In the genomic region with DNA sequence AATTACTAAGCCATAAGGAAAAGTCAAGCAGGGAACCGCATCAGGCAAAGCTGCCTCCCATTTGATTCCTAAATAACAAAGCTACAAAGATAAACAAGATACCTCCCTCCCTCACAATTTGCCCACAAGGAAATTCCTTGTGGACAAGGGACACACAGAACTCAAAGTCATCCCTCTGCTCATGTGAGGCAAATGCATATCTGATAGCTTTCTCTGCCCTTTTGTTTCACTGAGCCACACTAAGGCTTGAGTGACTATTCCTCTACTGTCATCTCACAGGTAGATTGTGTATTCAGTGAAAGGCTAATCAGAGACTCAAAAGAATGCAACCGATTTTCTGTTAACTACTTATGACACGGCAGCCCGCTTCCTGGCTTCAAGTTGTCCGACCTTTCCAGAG, we compare ENCODE assay signal across 25 cellular contexts. TPM values are rescaled to one million over a fixed set of nuclear protein-coding genes. Genes with fewer than 3 reads are reported as not detected.
DNase-seq lines count a peak whose midpoint lies in the region; ATAC-seq and TF ChIP-seq lines count a peak whose summit lies in the region.
"Had no signal": no experiment of that assay in that cellular context is flagged by ENCODE, and none has a peak within 500 bp of the region (broad histone marks: within the 10 kb centered on the region; RNA-seq: fewer than 3 reads in every experiment).

No MANE protein-coding gene starts in this region.

- no peak overlapping the region for H3K4me3 Mint-ChIP-seq in nephron progenitor cell
- H3K4me3 Mint-ChIP-seq: CD4-positive, alpha-beta memory T cell; CD4-positive, CD25-positive, alpha-beta regulatory T cell; CD8-positive, alpha-beta memory T cell had no signal

- H3K36me3 Mint-ChIP-seq in nephron progenitor cell (ENCODE audit: low read depth) = peaks cover 6% of the 10 kb centered on the region
- H3K36me3 Mint-ChIP-seq: CD14-positive monocyte; CD4-positive, CD25-positive, alpha-beta regulatory T cell had no signal

- no peaks in the 10 kb centered on the region for H3K27me3 ChIP-seq in gastrocnemius medialis
- H3K27me3 ChIP-seq: BLaER1 had no signal

- no peaks in the 10 kb centered on the region for H3K36me3 ChIP-seq in gastrocnemius medialis
- H3K36me3 ChIP-seq: BE2C had no signal

- ATAC-seq in gastrocnemius medialis = no peak
- ATAC-seq: GM12878 had no signal

- no peaks in the 10 kb centered on the region for H3K4me1 ChIP-seq in gastrocnemius medialis
- H3K4me1 ChIP-seq: BE2C, BLaER1 had no signal

- H3K4me3 ChIP-seq in gastrocnemius medialis = no peak overlapping the region
- H3K4me3 ChIP-seq: BLaER1, GM12878 had no signal

- H3K27me3 Mint-ChIP-seq in nephron progenitor cell (ENCODE audit: low read depth, poor library complexity) = no peaks in the 10 kb centered on the region

- H3K27ac Mint-ChIP-seq in nephron progenitor cell = peak overlapping the region; percentile 80
- H3K27ac Mint-ChIP-seq: CD14-positive monocyte; CD4-positive, alpha-beta memory T cell; CD4-positive, CD25-positive, alpha-beta regulatory T cell; CD8-positive, alpha-beta memory T cell had no signal

- peaks cover 29% of the 10 kb centered on the region for H3K4me1 Mint-ChIP-seq in nephron progenitor cell
- H3K4me1 Mint-ChIP-seq: CD14-positive monocyte; CD8-positive, alpha-beta memory T cell had no signal

- intact Hi-C loops in gastrocnemius medialis (cut with DNase I; ENCODE audit: low total_unique reads) = no loop called here

- DNase-seq in SK-MEL-5 (ENCODE audit: low read depth, low spot score) (peak; percentile 55), foreskin melanocyte (peak; percentile 44), nephron progenitor cell (no peak), NCI-H2029 (lab: John Stamatoyannopoulos, UW) (no peak), hepatic stellate cell (ENCODE audit: low spot score) (no peak), gastrocnemius medialis (no peak), T-helper 2 cell (no peak)
- DNase-seq: 8988T; ACHN; BE2C; C1 segment of cervical spinal cord; CD4-positive, alpha-beta memory T cell; CD4-positive, CD25-positive, alpha-beta regulatory T cell; CD8-positive, alpha-beta memory T cell; COR-L47; DMS 273 treated with DMSO at 0.1 percent for 48 hours; DMS153; DMS53; DMS79; DND-41; EL; GDM1 had no signal

- no peaks in the 10 kb centered on the region for H3K9me3 ChIP-seq in gastrocnemius medialis
- H3K9me3 ChIP-seq: BE2C had no signal

- TF ChIP-seq CTCF in nephron progenitor cell (IDR thresholded peaks at IDR 0.05) (no peak), gastrocnemius medialis (IDR thresholded peaks at IDR 0.05 in 4 of 5, conservative IDR thresholded peaks at IDR 0.05 in 1 of 5) (no peak)

- H3K9me3 Mint-ChIP-seq in nephron progenitor cell = peaks cover 16% of the 10 kb centered on the region

- H3K27ac ChIP-seq in gastrocnemius medialis = no peak overlapping the region
- H3K27ac ChIP-seq: BLaER1 had no signal

- in situ Hi-C loops in SK-MEL-5 (cut with HindIII; ENCODE audit: low pct_unique_long_range_greater_than_20kb, low sequenced_read_pairs) = no loop called here
- in situ Hi-C loops in gastrocnemius medialis (cut with MboI; ENCODE audit: low sequenced_read_pairs in 4 of 4) = no loop called here

- no peak for TF ChIP-seq POLR2A in gastrocnemius medialis (IDR thresholded peaks at IDR 0.05)

RNA-seq across cellular contexts. Expression of a gene that starts 59.1 kb away (rescaled TPM):
- total RNA-seq in SK-MEL-5 (2014; rRNA removed; shearing (Covaris generic)) = 2,222 and 2,306 TPM in 2 replicates
- 2,226 and 2,601 TPM in 2 replicates for polyA plus RNA-seq in SK-MEL-5 (2015; cell fraction: cytosol; rRNA removed)
- polyA plus RNA-seq in SK-MEL-5 (2015; cell fraction: nucleus; rRNA removed) = 999 and 1,074 TPM in 2 replicates
- 100 to 1,000 TPM; 355 to 835 (median 589) TPM for total RNA-seq in gastrocnemius medialis

Comparison
In these comparisons a context has a peak if more than half of its experiments do, and no peak if none do; other contexts are left out.
1. DNase-seq: peak in SK-MEL-5 (single experiment) and foreskin melanocyte (single experiment); none in nephron progenitor cell (single experiment), NCI-H2029 (single experiment), hepatic stellate cell (single experiment), gastrocnemius medialis (0 of 2) and T-helper 2 cell (0 of 5).